ENCODE assay signal across 13 cellular contexts in genomic region chr7:148622887-148623585, GRCh38. TPM values are rescaled to one million over a fixed set of nuclear protein-coding genes. Genes with fewer than 3 reads are reported as not detected.
DNase-seq lines count a peak whose midpoint lies in the region; ATAC-seq, FAIRE-seq and TF ChIP-seq lines count a peak whose summit lies in the region.
"Had no signal": no experiment of that assay in that cellular context is flagged by ENCODE, and none has a peak within 500 bp of the region (broad histone marks: within the 10 kb centered on the region; RNA-seq: fewer than 3 reads in every experiment).

No MANE protein-coding gene starts in this region.

- ATAC-seq in activated CD4-positive, CD25-positive, alpha-beta regulatory T cell treated with anti-CD3 and anti-CD28 coated beads, Interleukin-2, amount 50 U/mL, for 24 hours = no peak

- intact Hi-C loops in activated T-helper 1 cell treated with anti-CD3 and anti-CD28 coated beads, Interleukin-12 subunit alpha, Interleukin-12 subunit beta, Interleukin-2, Interleukin-4 antibody, amounts not matched to agents 30 ng/mL and 10 ng/mL and 1 ng/mL, durations not matched to agents 14 hours and 24 hours and 36 hours (cut with micrococcal nuclease) = no loop called here

- H3K4me1 Mint-ChIP-seq in glutamatergic neuron (ENCODE audit: low read depth, unreplicated experiment) = peaks cover 47% of the 10 kb centered on the region
- peaks cover 30% of the 10 kb centered on the region for H3K4me1 Mint-ChIP-seq in activated T-helper 1 cell treated with anti-CD3 and anti-CD28 coated beads, Interleukin-12 subunit alpha, Interleukin-12 subunit beta, Interleukin-2, Interleukin-4 antibody, amounts not matched to agents 30 ng/mL and 10 ng/mL and 1 ng/mL, durations not matched to agents 14 hours and 24 hours and 36 hours (ENCODE audit: low read depth)

- no peak for TF ChIP-seq POLR2A in GM12892 (IDR thresholded peaks at IDR 0.05; ENCODE audit: low read depth, low read length)

- H3K4me3 Mint-ChIP-seq in glutamatergic neuron (ENCODE audit: unreplicated experiment) = peak overlapping the region; percentile 63
- no peak overlapping the region for H3K4me3 Mint-ChIP-seq in activated T-helper 1 cell treated with anti-CD3 and anti-CD28 coated beads, Interleukin-12 subunit alpha, Interleukin-12 subunit beta, Interleukin-2, Interleukin-4 antibody, amounts not matched to agents 30 ng/mL and 10 ng/mL and 1 ng/mL, durations not matched to agents 14 hours and 24 hours and 36 hours
- H3K4me3 Mint-ChIP-seq: activated naive CD8-positive, alpha-beta T cell; T-helper 2 cell treated with Interferon-gamma antibody and Interleukin-4, amounts not matched to agents 5 μg/mL and 100 μg/mL, for 36 hours had no signal

- no peak for FAIRE-seq in GM12892 (lab: Jason Lieb, UNC)

- no peak for TF ChIP-seq CTCF in glutamatergic neuron (IDR thresholded peaks at IDR 0.05; ENCODE audit: partially characterized antibody, unreplicated experiment)

- H3K27me3 Mint-ChIP-seq in glutamatergic neuron (ENCODE audit: unreplicated experiment) = peaks cover 4% of the 10 kb centered on the region
- peaks cover 6% of the 10 kb centered on the region for H3K27me3 Mint-ChIP-seq in activated T-helper 1 cell treated with anti-CD3 and anti-CD28 coated beads, Interleukin-12 subunit alpha, Interleukin-12 subunit beta, Interleukin-2, Interleukin-4 antibody, amounts not matched to agents 30 ng/mL and 10 ng/mL and 1 ng/mL, durations not matched to agents 14 hours and 24 hours and 36 hours (ENCODE audit: insufficient read depth)

- H3K9me3 Mint-ChIP-seq in glutamatergic neuron (ENCODE audit: unreplicated experiment) = peaks cover 12% of the 10 kb centered on the region
- peaks cover 14% of the 10 kb centered on the region for H3K9me3 Mint-ChIP-seq in activated T-helper 1 cell treated with anti-CD3 and anti-CD28 coated beads, Interleukin-12 subunit alpha, Interleukin-12 subunit beta, Interleukin-2, Interleukin-4 antibody, amounts not matched to agents 30 ng/mL and 10 ng/mL and 1 ng/mL, durations not matched to agents 14 hours and 24 hours and 36 hours

- peaks cover 8% of the 10 kb centered on the region for H3K36me3 Mint-ChIP-seq in glutamatergic neuron (ENCODE audit: unreplicated experiment)
- no peaks in the 10 kb centered on the region for H3K36me3 Mint-ChIP-seq in activated T-helper 1 cell treated with anti-CD3 and anti-CD28 coated beads, Interleukin-12 subunit alpha, Interleukin-12 subunit beta, Interleukin-2, Interleukin-4 antibody, amounts not matched to agents 30 ng/mL and 10 ng/mL and 1 ng/mL, durations not matched to agents 14 hours and 24 hours and 36 hours (ENCODE audit: low read depth)

- DNase-seq in D341Med (ENCODE audit: low spot score) = peak; percentile 64
- DNase-seq in NCI-H128 (lab: John Stamatoyannopoulos, UW; ENCODE audit: unreplicated experiment) = peak; percentile 15
- DNase-seq in RPMI7951 (ENCODE audit: low read depth) = peak; percentile 46
- DNase-seq in glutamatergic neuron = peak; percentile 59
- DNase-seq in activated CD8-positive, alpha-beta memory T cell treated with anti-CD3 and anti-CD28 coated beads, Interleukin-2, amount 50 U/mL, for 4 hours = no peak
- DNase-seq in activated T-helper 1 cell treated with anti-CD3 and anti-CD28 coated beads, Interleukin-12 subunit alpha, Interleukin-12 subunit beta, Interleukin-2, Interleukin-4 antibody, amounts not matched to agents 30 ng/mL and 10 ng/mL and 1 ng/mL, durations not matched to agents 14 hours and 24 hours and 36 hours (ENCODE audit: low spot score) = no peak
- no peak for DNase-seq in GM12892 (ENCODE audit: insufficient read length)
- DNase-seq: stomach had no signal

- H3K27ac Mint-ChIP-seq in glutamatergic neuron (ENCODE audit: unreplicated experiment) = peak overlapping the region; percentile 96
- H3K27ac Mint-ChIP-seq in activated T-helper 1 cell treated with anti-CD3 and anti-CD28 coated beads, Interleukin-12 subunit alpha, Interleukin-12 subunit beta, Interleukin-2, Interleukin-4 antibody, amounts not matched to agents 30 ng/mL and 10 ng/mL and 1 ng/mL, durations not matched to agents 14 hours and 24 hours and 36 hours = no peak overlapping the region
- H3K27ac Mint-ChIP-seq: activated naive CD8-positive, alpha-beta T cell; T-helper 2 cell treated with Interferon-gamma antibody and Interleukin-4, amounts not matched to agents 5 μg/mL and 100 μg/mL, for 36 hours had no signal

RNA-seq across cellular contexts. Expression of gene C7orf33, which starts 32.5 kb away (rescaled TPM):
- total RNA-seq in RPMI7951 (2014; rRNA removed; shearing (Covaris generic)) = not detected in 2 replicates
- not detected for total RNA-seq in glutamatergic neuron (ENCODE audit: unreplicated experiment)
- total RNA-seq in activated T-helper 1 cell treated with anti-CD3 and anti-CD28 coated beads, Interleukin-12 subunit alpha, Interleukin-12 subunit beta, Interleukin-2, Interleukin-4 antibody, amounts not matched to agents 30 ng/mL and 10 ng/mL and 1 ng/mL, durations not matched to agents 14 hours and 24 hours and 36 hours = not detected in 2 replicates
- not detected for polyA plus RNA-seq in GM12892 (2012; ENCODE audit: missing spikeins)
- total RNA-seq: LHCN-M2, stomach had no signal
- polyA plus RNA-seq: BJ, stomach had no signal

Comparison
In these comparisons a context has a peak if more than half of its experiments do, and no peak if none do; other contexts are left out.
1. DNase-seq: peak in D341Med (single experiment), NCI-H128 (single experiment), RPMI7951 (single experiment) and glutamatergic neuron (single experiment); none in activated CD8-positive, alpha-beta memory T cell treated with anti-CD3 and anti-CD28 coated beads, Interleukin-2, amount 50 U/mL, for 4 hours (single experiment), activated T-helper 1 cell treated with anti-CD3 and anti-CD28 coated beads, Interleukin-12 subunit alpha, Interleukin-12 subunit beta, Interleukin-2, Interleukin-4 antibody, amounts not matched to agents 30 ng/mL and 10 ng/mL and 1 ng/mL, durations not matched to agents 14 hours and 24 hours and 36 hours (single experiment) and GM12892 (single experiment).